In the genomic region with DNA sequence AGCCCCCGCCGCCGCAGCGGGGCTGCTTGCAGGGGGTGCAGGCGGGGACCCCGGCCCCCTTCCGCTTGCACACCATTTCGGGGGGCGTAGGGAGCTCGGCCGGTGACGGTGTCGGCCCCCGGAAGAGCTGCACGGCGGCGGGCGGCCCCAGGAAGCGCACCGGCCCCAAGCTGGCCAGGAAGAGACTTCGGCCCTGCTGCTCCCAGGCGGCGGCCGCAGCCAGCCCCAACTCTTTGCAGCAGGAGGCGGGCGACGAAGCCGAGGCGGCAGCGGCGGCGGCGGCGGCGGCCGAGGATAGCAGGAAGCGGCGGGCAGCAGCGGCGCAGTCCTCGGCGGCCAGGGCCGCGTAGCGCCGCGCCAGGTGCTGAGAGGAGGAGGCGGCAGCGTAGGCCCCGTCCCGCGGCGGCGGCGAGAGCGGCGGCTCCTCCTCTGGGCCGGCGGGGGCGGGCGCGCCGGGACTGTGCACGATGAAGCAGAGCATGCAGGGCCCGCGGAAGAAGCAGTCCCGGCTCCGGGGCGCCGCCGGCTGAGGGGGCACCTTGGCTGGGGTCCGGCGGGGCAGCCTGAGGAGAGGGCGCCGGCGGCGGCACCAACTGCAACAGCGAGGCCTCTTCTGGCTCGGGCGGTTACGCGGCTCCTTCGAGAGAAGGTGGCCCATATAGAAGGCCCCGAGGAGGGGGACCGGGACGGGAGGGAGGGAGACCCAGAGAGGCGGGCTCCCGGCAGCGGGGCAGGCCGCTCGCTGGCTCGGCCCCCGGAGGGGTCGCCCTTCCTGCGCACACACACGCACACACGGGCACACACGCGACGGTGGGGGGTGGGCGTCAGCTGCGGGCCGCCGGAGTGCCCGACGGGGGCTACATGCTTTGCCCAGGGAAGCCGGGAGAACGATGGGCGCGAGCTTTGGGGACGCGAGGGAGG, we compare ENCODE assay signal across 1 cellular context.
TF ChIP-seq lines count a peak whose summit lies in the region.

No MANE protein-coding gene starts in this region.

TF ChIP-seq in HepG2, 621 proteins besides CTCF, POLR2A, EP300 and RAD21 (continued from another document):
- TF ChIP-seq ZNF513 (CRISPR knock-in tag; conservative IDR thresholded peaks at IDR 0.05) = no peak
- no peak; the same call in 1 of the 2 replicates for TF ChIP-seq PITX1 (CRISPR knock-in tag; IDR thresholded peaks at IDR 0.05)
- TF ChIP-seq THAP11 (CRISPR knock-in tag; IDR thresholded peaks at IDR 0.05) = no peak
- TF ChIP-seq POLR2G (IDR thresholded peaks at IDR 0.05; ENCODE audit: low read depth, low read length) = no peak; the same call in 1 of the 2 replicates
- TF ChIP-seq ZBTB39 (CRISPR knock-in tag; IDR thresholded peaks at IDR 0.05) = no peak
- no peak for TF ChIP-seq BCLAF1 (IDR thresholded peaks at IDR 0.05)
- no peak for TF ChIP-seq THAP9 (CRISPR knock-in tag; IDR thresholded peaks at IDR 0.05; ENCODE audit: borderline replicate concordance)
- no peak for TF ChIP-seq ZNF234 (CRISPR knock-in tag; conservative IDR thresholded peaks at IDR 0.05)
- no peak for TF ChIP-seq HNRNPK (IDR thresholded peaks at IDR 0.05; ENCODE audit: low read depth, low read length, poor library complexity, severe bottlenecking)
- TF ChIP-seq, protein P1, sequence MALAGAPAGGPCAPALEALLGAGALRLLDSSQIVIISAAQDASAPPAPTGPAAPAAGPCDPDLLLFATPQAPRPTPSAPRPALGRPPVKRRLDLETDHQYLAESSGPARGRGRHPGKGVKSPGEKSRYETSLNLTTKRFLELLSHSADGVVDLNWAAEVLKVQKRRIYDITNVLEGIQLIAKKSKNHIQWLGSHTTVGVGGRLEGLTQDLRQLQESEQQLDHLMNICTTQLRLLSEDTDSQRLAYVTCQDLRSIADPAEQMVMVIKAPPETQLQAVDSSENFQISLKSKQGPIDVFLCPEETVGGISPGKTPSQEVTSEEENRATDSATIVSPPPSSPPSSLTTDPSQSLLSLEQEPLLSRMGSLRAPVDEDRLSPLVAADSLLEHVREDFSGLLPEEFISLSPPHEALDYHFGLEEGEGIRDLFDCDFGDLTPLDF (CRISPR knock-in tag; IDR thresholded peaks at IDR 0.05) = no peak
- no peak for TF ChIP-seq ZBTB21 (CRISPR knock-in tag; IDR thresholded peaks at IDR 0.05)
- TF ChIP-seq, protein P2, sequence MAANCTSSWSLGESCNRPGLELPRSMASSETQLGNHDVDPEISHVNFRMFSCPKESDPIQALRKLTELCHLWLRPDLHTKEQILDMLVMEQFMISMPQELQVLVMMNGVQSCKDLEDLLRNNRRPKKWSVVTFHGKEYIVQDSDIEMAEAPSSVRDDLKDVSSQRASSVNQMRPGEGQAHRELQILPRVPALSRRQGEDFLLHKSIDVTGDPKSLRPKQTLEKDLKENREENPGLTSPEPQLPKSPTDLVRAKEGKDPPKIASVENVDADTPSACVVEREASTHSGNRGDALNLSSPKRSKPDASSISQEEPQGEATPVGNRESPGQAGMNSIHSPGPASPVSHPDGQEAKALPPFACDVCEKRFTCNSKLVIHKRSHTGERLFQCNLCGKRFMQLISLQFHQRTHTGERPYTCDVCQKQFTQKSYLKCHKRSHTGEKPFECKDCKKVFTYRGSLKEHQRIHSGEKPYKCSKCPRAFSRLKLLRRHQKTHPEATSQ (CRISPR knock-in tag; IDR thresholded peaks at IDR 0.05; ENCODE audit: borderline replicate concordance) = no peak
- no peak for TF ChIP-seq FOXA1 (IDR thresholded peaks at IDR 0.05)
- TF ChIP-seq FOXA1 (CRISPR knock-in tag; IDR thresholded peaks at IDR 0.05) = no peak
- TF ChIP-seq, protein P3, sequence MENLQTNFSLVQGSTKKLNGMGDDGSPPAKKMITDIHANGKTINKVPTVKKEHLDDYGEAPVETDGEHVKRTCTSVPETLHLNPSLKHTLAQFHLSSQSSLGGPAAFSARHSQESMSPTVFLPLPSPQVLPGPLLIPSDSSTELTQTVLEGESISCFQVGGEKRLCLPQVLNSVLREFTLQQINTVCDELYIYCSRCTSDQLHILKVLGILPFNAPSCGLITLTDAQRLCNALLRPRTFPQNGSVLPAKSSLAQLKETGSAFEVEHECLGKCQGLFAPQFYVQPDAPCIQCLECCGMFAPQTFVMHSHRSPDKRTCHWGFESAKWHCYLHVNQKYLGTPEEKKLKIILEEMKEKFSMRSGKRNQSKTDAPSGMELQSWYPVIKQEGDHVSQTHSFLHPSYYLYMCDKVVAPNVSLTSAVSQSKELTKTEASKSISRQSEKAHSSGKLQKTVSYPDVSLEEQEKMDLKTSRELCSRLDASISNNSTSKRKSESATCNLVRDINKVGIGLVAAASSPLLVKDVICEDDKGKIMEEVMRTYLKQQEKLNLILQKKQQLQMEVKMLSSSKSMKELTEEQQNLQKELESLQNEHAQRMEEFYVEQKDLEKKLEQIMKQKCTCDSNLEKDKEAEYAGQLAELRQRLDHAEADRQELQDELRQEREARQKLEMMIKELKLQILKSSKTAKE (CRISPR knock-in tag; IDR thresholded peaks at IDR 0.05; ENCODE audit: borderline replicate concordance) = no peak
